In the genomic region with DNA sequence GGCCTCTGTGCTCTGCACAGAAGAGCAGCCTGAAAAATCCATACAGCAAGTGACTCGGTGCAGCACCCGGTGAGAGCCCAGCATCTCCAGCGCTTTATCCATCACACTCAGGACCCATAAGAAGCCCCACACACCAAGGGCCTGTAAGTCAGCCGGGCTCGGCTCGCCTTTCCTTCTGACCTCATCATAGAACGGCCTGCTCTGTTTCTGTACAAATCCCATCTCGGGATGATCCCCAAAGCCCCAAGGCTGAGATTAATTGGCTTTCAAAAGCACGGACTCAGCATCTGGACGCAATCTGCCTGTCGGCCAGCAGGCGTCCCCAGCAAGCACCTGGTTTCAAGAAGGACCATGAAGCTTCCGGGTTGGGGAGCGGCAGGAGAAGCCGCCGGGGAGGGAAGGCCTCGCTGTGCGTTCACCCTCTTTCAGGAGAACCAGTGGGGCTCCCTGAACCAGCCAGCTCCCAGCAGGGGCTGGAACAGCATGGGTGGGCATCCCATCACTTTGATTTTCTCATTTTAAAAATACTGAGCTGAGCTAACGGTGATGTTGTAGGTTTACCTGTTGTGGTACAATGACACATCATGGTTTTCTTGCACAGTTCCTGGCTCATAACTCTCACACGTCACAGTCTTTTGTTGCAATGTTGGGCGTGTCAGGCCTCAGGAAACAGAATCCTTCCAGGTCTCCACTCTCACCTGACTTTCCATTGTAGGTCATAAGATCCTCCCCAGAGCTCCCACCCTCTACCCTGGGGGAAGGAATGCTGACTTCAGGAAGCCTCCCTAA, we compare ENCODE assay signal across 8 cellular contexts. TPM values are rescaled to one million over a fixed set of nuclear protein-coding genes. Genes with fewer than 3 reads are reported as not detected.
DNase-seq lines count a peak whose midpoint lies in the region; ATAC-seq and TF ChIP-seq lines count a peak whose summit lies in the region.

No MANE protein-coding gene starts in this region.

- H3K36me3 ChIP-seq in ES-I3 (ENCODE audit: insufficient read depth, low read length) (no peaks in the 10 kb centered on the region), kidney epithelial cell (ENCODE audit: control insufficient read depth, insufficient read depth, low read length) (no peaks in the 10 kb centered on the region)

- ATAC-seq in HG03135 (IDR thresholded peaks at IDR 0.05; ENCODE audit: unreplicated experiment) (peak; percentile 78), HG02763 (IDR thresholded peaks at IDR 0.05; ENCODE audit: unreplicated experiment) (no peak)

- no peaks in the 10 kb centered on the region for H3K27me3 ChIP-seq in kidney epithelial cell (ENCODE audit: control insufficient read depth, insufficient read depth, low read length)

- peak; percentile 88 for TF ChIP-seq CTCF in kidney epithelial cell (IDR thresholded peaks at IDR 0.05; ENCODE audit: insufficient read depth, low read length, poor library complexity, severe bottlenecking)

- no peak overlapping the region for H3K4me3 ChIP-seq in kidney epithelial cell (ENCODE audit: low read depth, low read length)

- no peaks in the 10 kb centered on the region for H3K9me3 ChIP-seq in ES-I3 (ENCODE audit: control insufficient read depth, insufficient read depth, low read length)

- H3K4me1 ChIP-seq in ES-I3 (ENCODE audit: insufficient read depth, low read length), result peaks cover 10% of the 10 kb centered on the region; the same call in 1 of the 2 replicates

- peak; percentile 93 for DNase-seq in NCI-H345 (lab: John Stamatoyannopoulos, UW)
- peak; percentile 23 to 71 (median 52) for DNase-seq in activated CD4-positive, CD25-positive, alpha-beta regulatory T cell (lab: John Stamatoyannopoulos, UW)
- DNase-seq in central memory CD4-positive, alpha-beta T cell, result peak; percentile 84
- peak; percentile 55 for DNase-seq in kidney epithelial cell (ENCODE audit: low read depth)
- DNase-seq in stimulated activated CD4-positive, alpha-beta T cell treated with anti-CD3 and anti-CD28 coated beads, Interleukin-12 subunit alpha, Interleukin-12 subunit beta, amount 100 ng/mL, for 48 hours (ENCODE audit: low read depth in 2 of 3, low spot score in 1 of 3), result peak in 2 of 3 donors; percentile 67 to 75

- peak overlapping the region; percentile 7; the same call in 1 of the 2 replicates for H3K9ac ChIP-seq in ES-I3 (ENCODE audit: low read depth, low read length)

RNA-seq across cellular contexts. Expression of a gene that starts 6.7 kb away (rescaled TPM):
- total RNA-seq in kidney epithelial cell, result 25.5 and 27.5 TPM in 2 replicates

RNA-seq across cellular contexts. Expression of a gene that starts 22.9 kb away (rescaled TPM):
- 83.4 and 85.3 TPM in 2 replicates for total RNA-seq in kidney epithelial cell
